8 cellular contexts compared by ENCODE assay signal in genomic region chr19:15934332-15935078, GRCh38. TPM values are rescaled to one million over a fixed set of nuclear protein-coding genes. Genes with fewer than 3 reads are reported as not detected.
A peak's percentile ranks its signal among the peaks of the same experiment; 100 is the strongest.
DNase-seq lines count a peak whose midpoint lies in the region; ATAC-seq and TF ChIP-seq lines count a peak whose summit lies in the region.

Gene CYP4F11 (minus strand): TSS chr19:15934529. CDS start chr19:15934408, 121 bp downstream.

- TF ChIP-seq CTCF in activated B cell treated with CpG ODN at 0.5 μM for 24 hours (IDR thresholded peaks at IDR 0.05) (no peak), natural killer cell (IDR thresholded peaks at IDR 0.05) (no peak)

- no peak for ATAC-seq in stimulated activated naive CD8-positive, alpha-beta T cell treated with anti-CD3 and anti-CD28 coated beads, Interleukin-15, amount 100 ng/mL, for 72 hours
- ATAC-seq in activated B cell treated with CpG ODN at 0.5 μM for 24 hours (ENCODE audit: low read depth) (peak; percentile 25), left lobe of liver (peak; percentile 83), aorta (ENCODE audit: low FRiP score) (no peak), HG02870 (IDR thresholded peaks at IDR 0.05; ENCODE audit: unreplicated experiment) (no peak), natural killer cell (no peak)

- no peak for DNase-seq in stimulated activated naive CD8-positive, alpha-beta T cell treated with anti-CD3 and anti-CD28 coated beads, Interleukin-15, amount 100 ng/mL, for 72 hours
- DNase-seq in activated B cell treated with CpG ODN at 0.5 μM for 24 hours (no peak), left lobe of liver (ENCODE audit: low spot score) (peak; percentile 97), aorta (peak; percentile 86 to 94), NCI-H2171 treated with DMSO at 0.1 percent for 48 hours (lab: John Stamatoyannopoulos, UW) (no peak), natural killer cell (no peak)

- H3K4me3 Mint-ChIP-seq in stimulated activated naive CD8-positive, alpha-beta T cell treated with anti-CD3 and anti-CD28 coated beads, Interleukin-15, Interleukin-2, amounts not matched to agents 100 ng/mL and 50 ng/mL, for 24 hours: no peak within 1 kb of the TSS
- H3K4me3 Mint-ChIP-seq in stimulated activated naive CD8-positive, alpha-beta T cell treated with anti-CD3 and anti-CD28 coated beads, Interleukin-15, amount 100 ng/mL, for 72 hours: no peak within 1 kb of the TSS
- no peak within 1 kb of the TSS for H3K4me3 Mint-ChIP-seq in activated B cell treated with CpG ODN at 0.5 μM for 24 hours
- no peak within 1 kb of the TSS for H3K4me3 Mint-ChIP-seq in natural killer cell

- H3K4me1 ChIP-seq in aorta (ENCODE audit: control insufficient read depth in 1 of 2, insufficient read depth in 2 of 2, low read length in 2 of 2): no peaks in the 10 kb centered on the region

- CTCF ChIA-PET in activated B cell treated with CpG ODN at 0.5 μM for 24 hours (lab: Charles Lee): no interaction called here

- no peaks in the 10 kb centered on the region for H3K9me3 Mint-ChIP-seq in stimulated activated naive CD8-positive, alpha-beta T cell treated with anti-CD3 and anti-CD28 coated beads, Interleukin-15, Interleukin-2, amounts not matched to agents 100 ng/mL and 50 ng/mL, for 24 hours
- peaks cover 9 to 12% of the 10 kb centered on the region in 2 donors for H3K9me3 Mint-ChIP-seq in stimulated activated naive CD8-positive, alpha-beta T cell treated with anti-CD3 and anti-CD28 coated beads, Interleukin-15, amount 100 ng/mL, for 72 hours
- H3K9me3 Mint-ChIP-seq in activated B cell treated with CpG ODN at 0.5 μM for 24 hours (no peaks in the 10 kb centered on the region), natural killer cell (no peaks in the 10 kb centered on the region)

- H3K27me3 Mint-ChIP-seq in stimulated activated naive CD8-positive, alpha-beta T cell treated with anti-CD3 and anti-CD28 coated beads, Interleukin-15, Interleukin-2, amounts not matched to agents 100 ng/mL and 50 ng/mL, for 24 hours: peaks cover 4% of the 10 kb centered on the region
- H3K27me3 Mint-ChIP-seq in stimulated activated naive CD8-positive, alpha-beta T cell treated with anti-CD3 and anti-CD28 coated beads, Interleukin-15, amount 100 ng/mL, for 72 hours: peaks cover 20% of the 10 kb centered on the region
- H3K27me3 Mint-ChIP-seq in activated B cell treated with CpG ODN at 0.5 μM for 24 hours (no peaks in the 10 kb centered on the region), natural killer cell (ENCODE audit: low read depth in 2 of 2) (peaks cover 2 to 12% of the 10 kb centered on the region in 2 donors)

- H3K36me3 Mint-ChIP-seq in stimulated activated naive CD8-positive, alpha-beta T cell treated with anti-CD3 and anti-CD28 coated beads, Interleukin-15, Interleukin-2, amounts not matched to agents 100 ng/mL and 50 ng/mL, for 24 hours (ENCODE audit: low read depth): no peaks in the 10 kb centered on the region
- H3K36me3 Mint-ChIP-seq in activated B cell treated with CpG ODN at 0.5 μM for 24 hours (ENCODE audit: low read depth): no peaks in the 10 kb centered on the region
- H3K36me3 Mint-ChIP-seq in natural killer cell: no peaks in the 10 kb centered on the region

- no peaks in the 10 kb centered on the region for H3K27me3 ChIP-seq in aorta (ENCODE audit: control insufficient read depth in 1 of 2, insufficient read depth in 2 of 2, low read length in 1 of 2)

- H3K27ac ChIP-seq in aorta (ENCODE audit: low read depth in 1 of 2, low read length in 2 of 2): peak within 1 kb of the TSS in 1 of 2 donors; percentile 79

- H3K9me3 ChIP-seq in aorta (ENCODE audit: control insufficient read depth, low read length): peaks cover 2% of the 10 kb centered on the region

- peak within 1 kb of the TSS; percentile 36 for H3K27ac Mint-ChIP-seq in stimulated activated naive CD8-positive, alpha-beta T cell treated with anti-CD3 and anti-CD28 coated beads, Interleukin-15, Interleukin-2, amounts not matched to agents 100 ng/mL and 50 ng/mL, for 24 hours
- H3K27ac Mint-ChIP-seq in stimulated activated naive CD8-positive, alpha-beta T cell treated with anti-CD3 and anti-CD28 coated beads, Interleukin-15, amount 100 ng/mL, for 72 hours: peak within 1 kb of the TSS in 1 of 2 donors; percentile 8
- H3K27ac Mint-ChIP-seq in activated B cell treated with CpG ODN at 0.5 μM for 24 hours (no peak within 1 kb of the TSS), natural killer cell (no peak within 1 kb of the TSS)

- peaks cover 0 to 1% of the 10 kb centered on the region in 2 donors for H3K36me3 ChIP-seq in aorta (ENCODE audit: control insufficient read depth in 1 of 2, insufficient read depth in 2 of 2, low read length in 1 of 2)

- no peaks in the 10 kb centered on the region for H3K4me1 Mint-ChIP-seq in stimulated activated naive CD8-positive, alpha-beta T cell treated with anti-CD3 and anti-CD28 coated beads, Interleukin-15, Interleukin-2, amounts not matched to agents 100 ng/mL and 50 ng/mL, for 24 hours (ENCODE audit: low read depth)
- peaks cover 7% of the 10 kb centered on the region for H3K4me1 Mint-ChIP-seq in stimulated activated naive CD8-positive, alpha-beta T cell treated with anti-CD3 and anti-CD28 coated beads, Interleukin-15, amount 100 ng/mL, for 72 hours
- H3K4me1 Mint-ChIP-seq in activated B cell treated with CpG ODN at 0.5 μM for 24 hours: peaks cover 9% of the 10 kb centered on the region
- no peaks in the 10 kb centered on the region for H3K4me1 Mint-ChIP-seq in natural killer cell

- WGBS in aorta, 2 donors: 13 to 22% methylated on average over 10 of the region's 10 CpGs

- POLR2A ChIA-PET in activated B cell treated with CpG ODN at 0.5 μM for 24 hours (lab: Charles Lee): no interaction called here

- intact Hi-C loops in activated B cell treated with CpG ODN at 0.5 μM for 24 hours (cut with micrococcal nuclease) (no loop called here), aorta (cut with DNase I) (loop anchor here (2.0 to 5.0 kb wide), 3 partner anchors 64 to 178 kb away; partner anchors contain the start of gene RAB8A (in 1 of the 2)), natural killer cell (cut with micrococcal nuclease) (no loop called here)

- no peak within 1 kb of the TSS for H3K4me3 ChIP-seq in aorta (ENCODE audit: low read length in 2 of 2)

RNA-seq across cellular contexts. Expression of gene CYP4F11, which starts in this region (rescaled TPM):
- total RNA-seq in activated B cell treated with CpG ODN at 0.5 μM for 24 hours: not detected in 2 replicates
- 97.0 TPM for total RNA-seq in left lobe of liver
- total RNA-seq in aorta: 10 to 100 TPM in 1 of 2 donors, 1 to 10 TPM in 1; 3.9 to 11.0 TPM
- 10 to 100 TPM in 1 of 2 donors, 1 to 10 TPM in 1; 1.5 to 10.4 TPM for polyA plus RNA-seq in aorta
- not detected for total RNA-seq in natural killer cell

Comparison
In these comparisons a context has a peak if more than half of its experiments do, and no peak if none do; other contexts are left out.
1. Peak in ATAC-seq in activated B cell treated with CpG ODN at 0.5 μM for 24 hours; RNA of the gene not detected or under 1 TPM.
2. DNase-seq: peak in left lobe of liver (single experiment) and aorta (2 of 2); none in stimulated activated naive CD8-positive, alpha-beta T cell treated with anti-CD3 and anti-CD28 coated beads, Interleukin-15, amount 100 ng/mL, for 72 hours (0 of 2), activated B cell treated with CpG ODN at 0.5 μM for 24 hours (single experiment), NCI-H2171 treated with DMSO at 0.1 percent for 48 hours (single experiment) and natural killer cell (single experiment).
3. intact Hi-C loops: an anchor here in aorta (2.0 to 5.0 kb wide); none called in activated B cell treated with CpG ODN at 0.5 μM for 24 hours and natural killer cell.